Comparison of ENCODE assay signal across 8 cellular contexts in genomic region chr14:77026930-77027537, GRCh38. TPM values are rescaled to one million over a fixed set of nuclear protein-coding genes. Genes with fewer than 3 reads are reported as not detected.
A peak's percentile ranks its signal among the peaks of the same experiment; 100 is the strongest.
DNase-seq lines count a peak whose midpoint lies in the region; ATAC-seq, FAIRE-seq and TF ChIP-seq lines count a peak whose summit lies in the region.

No MANE protein-coding gene starts in this region.

- ATAC-seq in HG03159 (IDR thresholded peaks at IDR 0.05; ENCODE audit: unreplicated experiment): peak; percentile 16
- no peak for ATAC-seq in HG02623 (IDR thresholded peaks at IDR 0.05; ENCODE audit: unreplicated experiment)

- H3K27ac ChIP-seq in keratinocyte (ENCODE audit: control insufficient read depth, insufficient read depth, low read length): peak overlapping the region; percentile 93

- peak; percentile 39 for DNase-seq in NCI-H345 (lab: John Stamatoyannopoulos, UW)
- no peak for DNase-seq in NCI-H345 treated with DMSO at 0.1 percent for 48 hours (lab: John Stamatoyannopoulos, UW; ENCODE audit: unreplicated experiment)
- DNase-seq in MCF 10A (ENCODE audit: unreplicated experiment): no peak
- DNase-seq in keratinocyte (ENCODE audit: low read depth, low spot score): no peak
- DNase-seq in stimulated activated CD4-positive, alpha-beta T cell treated with anti-CD3 and anti-CD28 coated beads, Interleukin-4, amount 100 ng/mL, for 4 hours: peak; percentile 41 to 51

- CTCF ChIA-PET in MCF 10A (lab: Yijun Ruan, JAX): interaction anchor here (0.6 to 7.9 kb wide), 14 partner anchors 15 to 151 kb away, joined by 3 to 88 read pairs (median 6); no protein-coding TSS in a partner anchor

- no peak for FAIRE-seq in keratinocyte (lab: Jason Lieb, UNC)

- peak overlapping the region; percentile 87 for H3K9ac ChIP-seq in keratinocyte (ENCODE audit: control insufficient read depth, extremely low read depth, insufficient read depth, low read length)

- no peaks in the 10 kb centered on the region for H3K27me3 ChIP-seq in keratinocyte (ENCODE audit: control insufficient read depth, extremely low read depth, insufficient read depth, low read length)

- H3K9me1 ChIP-seq in keratinocyte (ENCODE audit: control insufficient read depth, extremely low read depth, insufficient read depth, low read length): no peaks in the 10 kb centered on the region

- no peaks in the 10 kb centered on the region for H3K9me3 ChIP-seq in keratinocyte (ENCODE audit: control insufficient read depth, low read depth, low read length)

- POLR2A ChIA-PET in MCF 10A (lab: Yijun Ruan, JAX): interaction anchor here (0.7 to 17.6 kb wide), 10 partner anchors 16 to 681 kb away, joined by 3 to 721 read pairs (median 11); partner anchors contain the start of genes ALKBH1, CIPC and SLIRP

- H3K27ac Mint-ChIP-seq in T-helper 1 cell treated with Interleukin-12 subunit alpha and Interleukin-12 subunit beta and Interleukin-4 antibody, amounts not matched to agents 30 μg/mL and 1 μg/mL, for 36 hours: no peak overlapping the region
- peak overlapping the region; percentile 69 for H3K27ac Mint-ChIP-seq in MCF 10A (ENCODE audit: low read depth, unreplicated experiment)

- H3K9me3 Mint-ChIP-seq in T-helper 1 cell treated with Interleukin-12 subunit alpha and Interleukin-12 subunit beta and Interleukin-4 antibody, amounts not matched to agents 30 μg/mL and 1 μg/mL, for 36 hours: no peaks in the 10 kb centered on the region
- no peaks in the 10 kb centered on the region for H3K9me3 Mint-ChIP-seq in MCF 10A (ENCODE audit: unreplicated experiment)

- BruUV-seq in MCF 10A (replicated peaks; lab: Mats Ljungman, UMichigan): no TSS peak

- H3K36me3 Mint-ChIP-seq in T-helper 1 cell treated with Interleukin-12 subunit alpha and Interleukin-12 subunit beta and Interleukin-4 antibody, amounts not matched to agents 30 μg/mL and 1 μg/mL, for 36 hours (ENCODE audit: low read depth): peaks cover 22% of the 10 kb centered on the region
- H3K36me3 Mint-ChIP-seq in MCF 10A (ENCODE audit: insufficient read depth, unreplicated experiment): peaks cover 34% of the 10 kb centered on the region

- peaks cover 36% of the 10 kb centered on the region for H3K79me2 ChIP-seq in keratinocyte (ENCODE audit: control insufficient read depth, insufficient read depth, low read length)

- peaks cover 51% of the 10 kb centered on the region for H3K4me1 ChIP-seq in keratinocyte (ENCODE audit: control insufficient read depth, extremely low read depth, insufficient read depth, low read length)

- dilution Hi-C loops in keratinocyte (cut with MboI; ENCODE audit: extremely low pct_ligation_motif_present, low sequenced_read_pairs): no loop called here

- peaks cover 2 to 7% of the 10 kb centered on the region in 2 experiments for H3K36me3 ChIP-seq in keratinocyte (ENCODE audit: control insufficient read depth in 2 of 2, extremely low read depth in 1 of 2, insufficient read depth in 2 of 2, low read length in 2 of 2)

- H3K4me3 Mint-ChIP-seq in T-helper 1 cell treated with Interleukin-12 subunit alpha and Interleukin-12 subunit beta and Interleukin-4 antibody, amounts not matched to agents 30 μg/mL and 1 μg/mL, for 36 hours: peak overlapping the region; percentile 74
- H3K4me3 Mint-ChIP-seq in MCF 10A (ENCODE audit: unreplicated experiment): peak overlapping the region; percentile 81

- H3K4me2 ChIP-seq in keratinocyte (ENCODE audit: control insufficient read depth, extremely low read depth, insufficient read depth, low read depth, low read length): peak overlapping the region; percentile 100

- H3K27me3 Mint-ChIP-seq in T-helper 1 cell treated with Interleukin-12 subunit alpha and Interleukin-12 subunit beta and Interleukin-4 antibody, amounts not matched to agents 30 μg/mL and 1 μg/mL, for 36 hours (ENCODE audit: low read depth): no peaks in the 10 kb centered on the region
- no peaks in the 10 kb centered on the region for H3K27me3 Mint-ChIP-seq in MCF 10A (ENCODE audit: insufficient read depth, unreplicated experiment)

- no peaks in the 10 kb centered on the region for H4K20me1 ChIP-seq in keratinocyte (ENCODE audit: control insufficient read depth, extremely low read depth, insufficient read depth, low read length)

- no peak overlapping the region for H2AFZ ChIP-seq in keratinocyte (ENCODE audit: control insufficient read depth, low read length)

- TF ChIP-seq CTCF in MCF 10A (IDR thresholded peaks at IDR 0.05; ENCODE audit: unreplicated experiment) (no peak), keratinocyte (optimal IDR thresholded peaks at IDR 0.05 in 1 of 3, IDR thresholded peaks at IDR 0.05 in 1 of 3, conservative IDR thresholded peaks at IDR 0.05 in 1 of 3; ENCODE audit: extremely low read depth in 1 of 3, insufficient read depth in 2 of 3, low read length in 3 of 3) (peak in 1 of 3 experiments; percentile 4)

- intact Hi-C loops in MCF 10A (cut with micrococcal nuclease): loop anchor here (1.0 kb wide), 1 partner anchor 41 kb away; no protein-coding TSS in a partner anchor

- peaks cover 48% of the 10 kb centered on the region for H3K4me1 Mint-ChIP-seq in T-helper 1 cell treated with Interleukin-12 subunit alpha and Interleukin-12 subunit beta and Interleukin-4 antibody, amounts not matched to agents 30 μg/mL and 1 μg/mL, for 36 hours (ENCODE audit: low read depth)
- H3K4me1 Mint-ChIP-seq in MCF 10A (ENCODE audit: insufficient read depth, unreplicated experiment): peaks cover 31% of the 10 kb centered on the region

- H3K4me3 ChIP-seq in keratinocyte (ENCODE audit: control insufficient read depth in 2 of 3, extremely low read depth in 1 of 3, insufficient read depth in 2 of 3, low read depth in 1 of 3, low read length in 3 of 3): peak overlapping the region; percentile 76 to 82 (median 81)

RNA-seq across cellular contexts. Expression of gene IRF2BPL, which starts 1.5 kb away (rescaled TPM):
- total RNA-seq in MCF 10A (2022): 22.1 and 26.0 TPM in 2 replicates
- polyA plus RNA-seq in keratinocyte: 4.2 to 6.8 TPM (median 5.6 TPM) in 3 replicates
- 4.0 TPM for polyA plus RNA-seq in keratinocyte (2011; ENCODE audit: low read depth)
- 3.3 and 6.7 TPM in 2 replicates for polyA plus RNA-seq in keratinocyte (2011; cell fraction: cytosol; rRNA removed)
- 7.0 and 9.5 TPM in 2 replicates for polyA plus RNA-seq in keratinocyte (2011; cell fraction: nucleus; rRNA removed)
- 9.0 and 15.9 TPM in 2 replicates for polyA plus RNA-seq in keratinocyte (2012; ENCODE audit: low replicate concordance)
- polyA minus RNA-seq in keratinocyte: 3.6 to 8.6 TPM (median 4.1 TPM) in 3 replicates
- 20.3 TPM for polyA minus RNA-seq in keratinocyte (2011; cell fraction: cytosol; rRNA and poly(A)+ RNA removed)
- 11.1 and 12.7 TPM in 2 replicates for polyA minus RNA-seq in keratinocyte (2011; cell fraction: nucleus; rRNA and poly(A)+ RNA removed)

Comparison
In these comparisons a context has a peak if more than half of its experiments do, and no peak if none do; other contexts are left out.
1. DNase-seq: peak in NCI-H345 (single experiment) and stimulated activated CD4-positive, alpha-beta T cell treated with anti-CD3 and anti-CD28 coated beads, Interleukin-4, amount 100 ng/mL, for 4 hours (2 of 2); none in NCI-H345 treated with DMSO at 0.1 percent for 48 hours (single experiment), MCF 10A (single experiment) and keratinocyte (single experiment).